8 cellular contexts compared by ENCODE assay signal in genomic region chr17:82300707-82301270, GRCh38.
DNase-seq lines count a peak whose midpoint lies in the region; ATAC-seq, FAIRE-seq and TF ChIP-seq lines count a peak whose summit lies in the region.

No MANE protein-coding gene starts in this region.

- no peaks in the 10 kb centered on the region for H3K27me3 ChIP-seq in brain microvascular endothelial cell (replicated peaks)

- TF ChIP-seq POLR2A in H54 (IDR thresholded peaks at IDR 0.05; ENCODE audit: low read depth, low read length) = no peak

- peak; percentile 89 for TF ChIP-seq CTCF in brain microvascular endothelial cell (IDR thresholded peaks at IDR 0.05; ENCODE audit: low read depth, low read length, missing control alignments)

- in situ Hi-C loops in brain microvascular endothelial cell (cut with HindIII; ENCODE audit: low pct_ligation_motif_present, low sequenced_read_pairs) = no loop called here

- H3K36me3 ChIP-seq in brain microvascular endothelial cell (replicated peaks) = no peaks in the 10 kb centered on the region

- H3K4me1 Mint-ChIP-seq in T-helper 2 cell treated with Interferon-gamma antibody and Interleukin-4, amounts not matched to agents 5 μg/mL and 100 μg/mL, for 36 hours (ENCODE audit: low read depth) = peaks cover 63% of the 10 kb centered on the region

- H3K27me3 Mint-ChIP-seq in T-helper 2 cell treated with Interferon-gamma antibody and Interleukin-4, amounts not matched to agents 5 μg/mL and 100 μg/mL, for 36 hours (ENCODE audit: low read depth) = no peaks in the 10 kb centered on the region

- peak; percentile 51 for DNase-seq in COLO829 (ENCODE audit: low spot score)
- peak; percentile 88 for DNase-seq in HuH-7 (ENCODE audit: low spot score)
- peak; percentile 52 for DNase-seq in T-helper 2 cell treated with Interferon-gamma antibody and Interleukin-4, amounts not matched to agents 5 μg/mL and 100 μg/mL, for 36 hours (ENCODE audit: low spot score)
- no peak for DNase-seq in brain microvascular endothelial cell
- peak; percentile 78 for DNase-seq in iPS-NIHi7 (ENCODE audit: extremely low spot score)
- DNase-seq in stimulated activated CD8-positive, alpha-beta memory T cell treated with anti-CD3 and anti-CD28 coated beads, Interleukin-15, amount 100 ng/mL, for 48 hours (ENCODE audit: low read depth in 2 of 2) = peak; percentile 57 to 61
- no peak for DNase-seq in H54 (ENCODE audit: insufficient read length, low spot score)

- H3K27ac ChIP-seq in brain microvascular endothelial cell = no peak overlapping the region

- no peak for FAIRE-seq in H54 (lab: Jason Lieb, UNC)

- H3K4me3 Mint-ChIP-seq in T-helper 2 cell treated with Interferon-gamma antibody and Interleukin-4, amounts not matched to agents 5 μg/mL and 100 μg/mL, for 36 hours = peak overlapping the region; percentile 34

- ATAC-seq in HG03095 (IDR thresholded peaks at IDR 0.05; ENCODE audit: unreplicated experiment) = no peak

- H3K9me3 Mint-ChIP-seq in T-helper 2 cell treated with Interferon-gamma antibody and Interleukin-4, amounts not matched to agents 5 μg/mL and 100 μg/mL, for 36 hours = no peaks in the 10 kb centered on the region

- no peaks in the 10 kb centered on the region for H3K36me3 Mint-ChIP-seq in T-helper 2 cell treated with Interferon-gamma antibody and Interleukin-4, amounts not matched to agents 5 μg/mL and 100 μg/mL, for 36 hours (ENCODE audit: low read depth)

- H3K27ac Mint-ChIP-seq in T-helper 2 cell treated with Interferon-gamma antibody and Interleukin-4, amounts not matched to agents 5 μg/mL and 100 μg/mL, for 36 hours = peak overlapping the region; percentile 100

- H3K4me3 ChIP-seq in brain microvascular endothelial cell (ENCODE audit: low read depth, low read length) = no peak overlapping the region

Comparison
In these comparisons a context has a peak if more than half of its experiments do, and no peak if none do; other contexts are left out.
1. DNase-seq: peak in COLO829 (single experiment), HuH-7 (single experiment), T-helper 2 cell treated with Interferon-gamma antibody and Interleukin-4, amounts not matched to agents 5 μg/mL and 100 μg/mL, for 36 hours (single experiment), iPS-NIHi7 (single experiment) and stimulated activated CD8-positive, alpha-beta memory T cell treated with anti-CD3 and anti-CD28 coated beads, Interleukin-15, amount 100 ng/mL, for 48 hours (2 of 2); none in brain microvascular endothelial cell (single experiment) and H54 (single experiment).